Comparison of ENCODE assay signal across 10 cellular contexts in genomic region chr11:62669420-62670161, GRCh38. TPM values are rescaled to one million over a fixed set of nuclear protein-coding genes. Genes with fewer than 3 reads are reported as not detected.
DNase-seq lines count a peak whose midpoint lies in the region; ATAC-seq, FAIRE-seq and TF ChIP-seq lines count a peak whose summit lies in the region.
"Had no signal": no experiment of that assay in that cellular context is flagged by ENCODE, and none has a peak within 500 bp of the region (broad histone marks: within the 10 kb centered on the region; RNA-seq: fewer than 3 reads in every experiment).

No MANE protein-coding gene starts in this region.

- H3K27me3 ChIP-seq in PC-3 (ENCODE audit: low read length), result no peaks in the 10 kb centered on the region
- H3K27me3 ChIP-seq in H1 (replicated peaks in 1 of 4; ENCODE audit: control insufficient read depth in 3 of 4, extremely low read depth in 1 of 4, insufficient read depth in 3 of 4, low read length in 3 of 4), result no peaks in the 10 kb centered on the region
- no peaks in the 10 kb centered on the region for H3K27me3 ChIP-seq in smooth muscle cell (ENCODE audit: low read depth)

- H3K56ac ChIP-seq in H1 (replicated peaks; ENCODE audit: insufficient read length, low read depth, low read length), result no peak overlapping the region

- H4K5ac ChIP-seq in H1 (ENCODE audit: insufficient read length, low read depth, low read length), result no peak overlapping the region

- H3K9me2 ChIP-seq in PC-3 (replicated peaks; ENCODE audit: low read length), result no peaks in the 10 kb centered on the region

- H3K4me1 Mint-ChIP-seq in activated T-cell treated with anti-CD3 and anti-CD28 coated beads, Interleukin-2, amount 50 U/mL, for 72 hours (ENCODE audit: low read depth), result peaks cover 61% of the 10 kb centered on the region

- 0 out of 2 replicates have a peak overlapping the region, but pooled peaks have one; percentile 1 for H2BK5ac ChIP-seq in H1 (ENCODE audit: low read depth, low read length)

- TF ChIP-seq RAD21 in H1 (IDR thresholded peaks at IDR 0.05 in 1 of 2, conservative IDR thresholded peaks at IDR 0.05 in 1 of 2; ENCODE audit: low read depth in 2 of 2, low read length in 2 of 2), result no peak

- H2BK20ac ChIP-seq in H1 (ENCODE audit: low read length), result no peak overlapping the region

- H3K27me3 Mint-ChIP-seq in activated T-cell treated with anti-CD3 and anti-CD28 coated beads, Interleukin-2, amount 50 U/mL, for 72 hours (ENCODE audit: low read depth), result no peaks in the 10 kb centered on the region
- H3K27me3 Mint-ChIP-seq: memory B cell had no signal

- no peak overlapping the region for H2BK120ac ChIP-seq in H1 (replicated peaks; ENCODE audit: low read depth, low read length)

- peak overlapping the region; percentile 91 for H3K27ac Mint-ChIP-seq in activated T-cell treated with anti-CD3 and anti-CD28 coated beads, Interleukin-2, amount 50 U/mL, for 72 hours

- peaks cover 7 to 13% of the 10 kb centered on the region in 2 donors for H3K36me3 Mint-ChIP-seq in activated T-cell treated with anti-CD3 and anti-CD28 coated beads, Interleukin-2, amount 50 U/mL, for 72 hours (ENCODE audit: insufficient read depth in 2 of 2)
- H3K36me3 Mint-ChIP-seq: memory B cell had no signal

- H3K79me2 ChIP-seq in PC-3 (ENCODE audit: low read length) (peaks cover 86% of the 10 kb centered on the region), H1 (ENCODE audit: control insufficient read depth in 1 of 2, insufficient read depth in 2 of 2, low read length in 2 of 2) (peaks cover 7 to 30% of the 10 kb centered on the region in 2 experiments; a peak in 3 of 4 replicates), smooth muscle cell (ENCODE audit: low read depth) (peaks cover 29% of the 10 kb centered on the region)

- H3K23ac ChIP-seq in H1 (ENCODE audit: insufficient read length), result no peak overlapping the region

- no peak overlapping the region for H2BK12ac ChIP-seq in H1 (ENCODE audit: low read depth, low read length)

- peak overlapping the region; percentile 85 for H3K4me2 ChIP-seq in PC-3 (ENCODE audit: low read length)
- H3K4me2 ChIP-seq in H1 (ENCODE audit: insufficient read depth in 1 of 2, low read depth in 2 of 2, low read length in 2 of 2), result no peak overlapping the region; a peak in 1 of 4 replicates
- peak overlapping the region; percentile 93 for H3K4me2 ChIP-seq in smooth muscle cell

- no peak overlapping the region for H3K4ac ChIP-seq in H1 (replicated peaks; ENCODE audit: insufficient read length, low read depth, low read length)

- H3K79me1 ChIP-seq in H1 (ENCODE audit: low read depth, low read length), result peaks cover 12% of the 10 kb centered on the region

- 0 out of 3 replicates have a peak, but pooled peaks of 1 of the 2 experiments have one; percentile 38 for TF ChIP-seq POLR2A in H1 (IDR thresholded peaks at IDR 0.05; ENCODE audit: control extremely low read depth in 1 of 2, low read depth in 2 of 2, low read length in 2 of 2)

- FAIRE-seq in H1 (lab: Jason Lieb, UNC), result no peak

- intact Hi-C loops in PC-3 (cut with micrococcal nuclease), result loop anchor here (5.0 kb wide), 1 partner anchor 67 kb away; the partner anchor contains the start of gene MTA2

- no peaks in the 10 kb centered on the region for H3K9me3 Mint-ChIP-seq in activated T-cell treated with anti-CD3 and anti-CD28 coated beads, Interleukin-2, amount 50 U/mL, for 72 hours
- H3K9me3 Mint-ChIP-seq: memory B cell had no signal

- peaks cover 23% of the 10 kb centered on the region for H3K23me2 ChIP-seq in H1 (ENCODE audit: low read depth, low read length)

- H3K4me1 ChIP-seq in PC-3 (ENCODE audit: insufficient read depth, low read length) (peaks cover 45% of the 10 kb centered on the region), H1 (replicated peaks in 1 of 4; ENCODE audit: control insufficient read depth in 3 of 4, insufficient read depth in 4 of 4, low read length in 3 of 4) (peaks cover 4 to 14% (median 9%) of the 10 kb centered on the region in 4 experiments), smooth muscle cell (ENCODE audit: low read depth) (peaks cover 22% of the 10 kb centered on the region)

- TF ChIP-seq CTCF in PC-3 (conservative IDR thresholded peaks at IDR 0.05; ENCODE audit: low read depth, low read length) (no peak), H1 (IDR thresholded peaks at IDR 0.05; ENCODE audit: control extremely low read depth in 1 of 3, insufficient read depth in 1 of 3, low read depth in 1 of 3, low read length in 3 of 3) (no peak), smooth muscle cell (IDR thresholded peaks at IDR 0.05; ENCODE audit: borderline replicate concordance, insufficient read depth, poor library complexity, severe bottlenecking) (no peak)

- 89% methylated on average over 4 of the region's 4 CpGs; no CpG with 5 or more reads in 1 of the 2 experiments for WGBS in H1 (ENCODE audit: extremely low coverage in 1 of 2, insufficient coverage in 1 of 2, insufficient read length in 1 of 2, insufficient replicate concordance in 2 of 2, low coverage in 1 of 2, low lambda C conversion rate in 2 of 2, missing lambda C conversion rate in 1 of 2), 2 experiments
- WGBS in smooth muscle cell (ENCODE audit: low lambda C conversion rate), result 75% methylated on average over 4 of the region's 4 CpGs

- no peak for DNase-seq in activated T-cell treated with anti-CD3 and anti-CD28 coated beads, Interleukin-2, amount 50 U/mL, for 72 hours
- DNase-seq in activated T-cell treated with anti-CD3 and anti-CD28 coated beads for 4 hours, result no peak
- peak; percentile 42 for DNase-seq in PC-3
- DNase-seq in H1 (ENCODE audit: low read depth in 1 of 2, low spot score in 2 of 2), result no peak
- DNase-seq in smooth muscle cell (lab: John Stamatoyannopoulos, UW; ENCODE audit: unreplicated experiment), result no peak
- no peak for DNase-seq in germinal center (ENCODE audit: low spot score)

- H2AFZ ChIP-seq in PC-3 (ENCODE audit: low read length), result no peak overlapping the region
- H2AFZ ChIP-seq in H1 (ENCODE audit: low read length), result no peak overlapping the region
- H2AFZ ChIP-seq in smooth muscle cell (ENCODE audit: low read depth), result no peak overlapping the region

- H3K9me3 ChIP-seq in PC-3 (ENCODE audit: low read length), result no peaks in the 10 kb centered on the region
- H3K9me3 ChIP-seq in H1 (ENCODE audit: insufficient read depth in 2 of 2, low read depth in 1 of 2, low read length in 1 of 2), result no peaks in the 10 kb centered on the region
- H3K9me3 ChIP-seq in smooth muscle cell (replicated peaks; ENCODE audit: low read depth), result no peaks in the 10 kb centered on the region

- peak overlapping the region; percentile 38; the same call in 1 of the 2 replicates for H3K18ac ChIP-seq in H1 (ENCODE audit: extremely low read depth, low read length)

- BruUV-seq in PC-3 (replicated peaks; lab: Mats Ljungman, UMichigan), result no TSS peak

- no peak overlapping the region for H4K91ac ChIP-seq in H1 (replicated peaks; ENCODE audit: insufficient read length, low read length)

- POLR2A ChIA-PET in PC-3 (lab: Charles Lee; ENCODE audit: unreplicated experiment), result interaction anchor here (0.6 to 0.7 kb wide), 2 partner anchors 20 to 101 kb away, joined by 3 to 4 read pairs; partner anchors contain the start of gene TAF6L
- POLR2A ChIA-PET in H1 (lab: Charles Lee; ENCODE audit: partially characterized antibody), result interaction anchor here (0.9 to 61.4 kb wide), 13 partner anchors 9 to 171 kb away, joined by 3 to 2041 read pairs (median 6); partner anchors contain the start of genes BSCL2, C11orf98, CSKMT and GANAB

- H3K9ac ChIP-seq in PC-3 (ENCODE audit: low read length) (no peak overlapping the region), H1 (replicated peaks in 1 of 4; ENCODE audit: extremely low read depth in 1 of 4, low read depth in 3 of 4, low read length in 3 of 4) (no peak overlapping the region), smooth muscle cell (ENCODE audit: low read depth) (no peak overlapping the region)

- H3K4me3 Mint-ChIP-seq in activated T-cell treated with anti-CD3 and anti-CD28 coated beads, Interleukin-2, amount 50 U/mL, for 72 hours, result peak overlapping the region; percentile 92 to 100
- H3K4me3 Mint-ChIP-seq: CD14-positive monocyte had no signal

- H3K27ac ChIP-seq in PC-3 (ENCODE audit: low read length), result no peak overlapping the region
- H3K27ac ChIP-seq in H1 (ENCODE audit: low read depth, low read length), result no peak overlapping the region
- H3K27ac ChIP-seq in smooth muscle cell (ENCODE audit: low read depth), result peak overlapping the region; percentile 44

- CTCF ChIA-PET in PC-3 (lab: Charles Lee) (no interaction called here), H1 (lab: Charles Lee; ENCODE audit: partially characterized antibody) (interaction anchor here (0.6 to 3.1 kb wide), 8 partner anchors 11 to 95 kb away, joined by 3 to 13 read pairs (median 4); partner anchors contain the start of gene TUT1)

- H3F3A ChIP-seq in PC-3 (ENCODE audit: low read length, unreplicated experiment) (peaks cover 13% of the 10 kb centered on the region), smooth muscle cell (ENCODE audit: low read depth) (peaks cover 30% of the 10 kb centered on the region)

- H4K8ac ChIP-seq in H1 (ENCODE audit: extremely low read depth, insufficient read depth, low read length), result no peak overlapping the region

- no peak for ATAC-seq in activated T-cell treated with anti-CD3 and anti-CD28 coated beads, Interleukin-2, amount 50 U/mL, for 72 hours (replicated peaks in 1 of 2)
- ATAC-seq in PC-3, result no peak
- ATAC-seq in HG02870 (IDR thresholded peaks at IDR 0.05; ENCODE audit: unreplicated experiment), result no peak
- no peak for ATAC-seq in GM21529 (IDR thresholded peaks at IDR 0.05; ENCODE audit: unreplicated experiment)

- H2BK15ac ChIP-seq in H1 (ENCODE audit: low read length), result no peak overlapping the region

- no peak overlapping the region for H3K14ac ChIP-seq in H1 (ENCODE audit: insufficient read length)

- no peak overlapping the region for H2AK5ac ChIP-seq in H1 (ENCODE audit: low read depth, low read length)

- H3K4me3 ChIP-seq in PC-3 (ENCODE audit: low read length), result peak overlapping the region; percentile 92
- H3K4me3 ChIP-seq in H1 (ENCODE audit: extremely low read depth in 1 of 4, insufficient read depth in 2 of 4, low read depth in 3 of 4, low read length in 4 of 4), result no peak overlapping the region
- H3K4me3 ChIP-seq in smooth muscle cell, result no peak overlapping the region

- TF ChIP-seq EP300 in H1 (IDR thresholded peaks at IDR 0.05; ENCODE audit: borderline replicate concordance in 1 of 2, low read depth in 2 of 2, low read length in 2 of 2), result no peak

- peaks cover 14% of the 10 kb centered on the region; the same call in 1 of the 2 replicates for H4K20me1 ChIP-seq in PC-3 (ENCODE audit: low read length)
- peaks cover 3 to 6% of the 10 kb centered on the region in 2 experiments for H4K20me1 ChIP-seq in H1 (replicated peaks in 1 of 2; ENCODE audit: control insufficient read depth in 1 of 2, insufficient read depth in 2 of 2, low read length in 2 of 2)
- peaks cover 17% of the 10 kb centered on the region for H4K20me1 ChIP-seq in smooth muscle cell (ENCODE audit: low read depth)

- H3K36me3 ChIP-seq in PC-3 (ENCODE audit: low read depth, low read length) (peaks cover 12% of the 10 kb centered on the region), H1 (ENCODE audit: control insufficient read depth in 2 of 4, insufficient read depth in 4 of 4, low read length in 3 of 4) (peaks cover 2 to 28% (median 9%) of the 10 kb centered on the region in 4 experiments; a peak in 4 of 8 replicates), smooth muscle cell (ENCODE audit: low read depth) (no peaks in the 10 kb centered on the region)

RNA-seq across cellular contexts. Expression of gene UQCC3, which starts 1.9 kb away (rescaled TPM):
- total RNA-seq in activated T-cell treated with anti-CD3 and anti-CD28 coated beads, Interleukin-2, amount 50 U/mL, for 72 hours, result 1 to 10 TPM; 5.6 to 7.1 TPM
- total RNA-seq in PC-3 (2014; rRNA removed), result 83.6 and 95.6 TPM in 2 replicates
- total RNA-seq in H1 (2021; fragmentation: NEBNext Ultra II Directional; extraction: Animal tissue kit (Norgen Biotek cat#: 25700)), result 14.2 and 15.2 TPM in 2 replicates
- 15.7 and 27.9 TPM in 2 replicates for polyA plus RNA-seq in H1 (2011; rRNA removed)
- 27.4 TPM for polyA plus RNA-seq in H1 (2011; cell fraction: cytosol; rRNA removed)
- 15.1 TPM for polyA plus RNA-seq in H1 (2011; cell fraction: nucleus; rRNA removed)
- 9.2 to 17.6 TPM (median 14.6 TPM) in 4 replicates for polyA plus RNA-seq in H1 (2012, experiment 1 of 2)
- polyA plus RNA-seq in H1 (2012, experiment 2 of 2), result 6.8 TPM
- polyA plus RNA-seq in H1 (2013, experiment 1 of 2), result 13.2 TPM
- polyA plus RNA-seq in H1 (2013, experiment 2 of 2), result 15.4 TPM
- 2.3 and 2.7 TPM in 2 replicates for polyA minus RNA-seq in H1 (2011; rRNA and poly(A)+ RNA removed)
- 5.5 TPM for polyA minus RNA-seq in H1 (2011; cell fraction: cytosol; rRNA and poly(A)+ RNA removed)
- polyA minus RNA-seq in H1 (2011; cell fraction: nucleus; rRNA and poly(A)+ RNA removed), result 9.4 TPM
- 5.5 and 7.7 TPM in 2 replicates for total RNA-seq in smooth muscle cell
- polyA plus RNA-seq in smooth muscle cell, result 14.4 and 16.7 TPM in 2 replicates

RNA-seq across cellular contexts. Expression of gene LBHD1, which starts 2.5 kb away (rescaled TPM):
- 10 to 100 TPM in 1 of 2 donors, 1 to 10 TPM in 1; 9.9 to 13.0 TPM for total RNA-seq in activated T-cell treated with anti-CD3 and anti-CD28 coated beads, Interleukin-2, amount 50 U/mL, for 72 hours
- total RNA-seq in PC-3 (2014; rRNA removed) (4.7 and 9.7 TPM in 2 replicates), smooth muscle cell (1.5 and 5.6 TPM in 2 replicates)
- total RNA-seq in H1 (2021; fragmentation: NEBNext Ultra II Directional; extraction: Animal tissue kit (Norgen Biotek cat#: 25700)), result 3.6 and 5.2 TPM in 2 replicates
- polyA plus RNA-seq in H1 (2011; rRNA removed) (2.3 and 2.8 TPM in 2 replicates), smooth muscle cell (3.9 and 7.7 TPM in 2 replicates)
- polyA plus RNA-seq in H1 (2011; cell fraction: cytosol; rRNA removed), result 2.5 TPM
- 5.8 TPM for polyA plus RNA-seq in H1 (2011; cell fraction: nucleus; rRNA removed)
- 3.3 to 4.0 TPM (median 3.6 TPM) in 4 replicates for polyA plus RNA-seq in H1 (2012, experiment 1 of 2)
- polyA plus RNA-seq in H1 (2012, experiment 2 of 2), result 2.7 TPM
- 3.2 TPM for polyA plus RNA-seq in H1 (2013, experiment 1 of 2)
- 2.7 TPM for polyA plus RNA-seq in H1 (2013, experiment 2 of 2)
- 2.8 and 3.6 TPM in 2 replicates for polyA minus RNA-seq in H1 (2011; rRNA and poly(A)+ RNA removed)
- 3.4 TPM for polyA minus RNA-seq in H1 (2011; cell fraction: cytosol; rRNA and poly(A)+ RNA removed)
- polyA minus RNA-seq in H1 (2011; cell fraction: nucleus; rRNA and poly(A)+ RNA removed), result 9.8 TPM

RNA-seq across cellular contexts. Expression of gene CSKMT, which starts 4.5 kb away (rescaled TPM):
- 10 to 100 TPM; 35.2 to 46.0 TPM for total RNA-seq in activated T-cell treated with anti-CD3 and anti-CD28 coated beads, Interleukin-2, amount 50 U/mL, for 72 hours
- total RNA-seq in PC-3 (2014; rRNA removed), result 12.9 and 16.3 TPM in 2 replicates
- total RNA-seq in H1 (2021; fragmentation: NEBNext Ultra II Directional; extraction: Animal tissue kit (Norgen Biotek cat#: 25700)), result 66.1 and 67.8 TPM in 2 replicates
- polyA plus RNA-seq in H1 (2011; rRNA removed), result 12.0 and 26.4 TPM in 2 replicates
- 12.8 TPM for polyA plus RNA-seq in H1 (2011; cell fraction: cytosol; rRNA removed)
- 35.7 TPM for polyA plus RNA-seq in H1 (2011; cell fraction: nucleus; rRNA removed)
- polyA plus RNA-seq in H1 (2012, experiment 1 of 2), result 14.9 to 28.1 TPM (median 21.4 TPM) in 4 replicates
- polyA plus RNA-seq in H1 (2012, experiment 2 of 2), result 33.4 TPM
- polyA plus RNA-seq in H1 (2013, experiment 1 of 2), result 56.6 TPM
- polyA plus RNA-seq in H1 (2013, experiment 2 of 2), result 55.3 TPM
- polyA minus RNA-seq in H1 (2011; rRNA and poly(A)+ RNA removed), result 24.5 and 50.1 TPM in 2 replicates
- polyA minus RNA-seq in H1 (2011; cell fraction: cytosol; rRNA and poly(A)+ RNA removed), result 118 TPM
- polyA minus RNA-seq in H1 (2011; cell fraction: nucleus; rRNA and poly(A)+ RNA removed), result 195 TPM
- total RNA-seq in smooth muscle cell, result 1.3 and 4.9 TPM in 2 replicates
- 1.4 and 9.8 TPM in 2 replicates for polyA plus RNA-seq in smooth muscle cell

RNA-seq across cellular contexts. Expression of gene C11orf98, which starts 4.6 kb away (rescaled TPM):
- total RNA-seq in activated T-cell treated with anti-CD3 and anti-CD28 coated beads, Interleukin-2, amount 50 U/mL, for 72 hours, result 10 to 100 TPM; 59.2 to 62.1 TPM
- total RNA-seq in PC-3 (2014; rRNA removed) (236 and 302 TPM in 2 replicates), smooth muscle cell (54.4 and 68.4 TPM in 2 replicates)
- 171 and 173 TPM in 2 replicates for total RNA-seq in H1 (2021; fragmentation: NEBNext Ultra II Directional; extraction: Animal tissue kit (Norgen Biotek cat#: 25700))
- polyA plus RNA-seq in H1 (2011; rRNA removed) (68.0 and 72.1 TPM in 2 replicates), smooth muscle cell (101 and 114 TPM in 2 replicates)
- 154 TPM for polyA plus RNA-seq in H1 (2011; cell fraction: cytosol; rRNA removed)
- polyA plus RNA-seq in H1 (2011; cell fraction: nucleus; rRNA removed), result 107 TPM
- polyA plus RNA-seq in H1 (2012, experiment 1 of 2), result 146 to 196 TPM (median 168 TPM) in 4 replicates
- polyA plus RNA-seq in H1 (2012, experiment 2 of 2), result 164 TPM
- polyA plus RNA-seq in H1 (2013, experiment 1 of 2), result 226 TPM
- 250 TPM for polyA plus RNA-seq in H1 (2013, experiment 2 of 2)
- 14.8 and 17.1 TPM in 2 replicates for polyA minus RNA-seq in H1 (2011; rRNA and poly(A)+ RNA removed)
- 16.8 TPM for polyA minus RNA-seq in H1 (2011; cell fraction: cytosol; rRNA and poly(A)+ RNA removed)
- polyA minus RNA-seq in H1 (2011; cell fraction: nucleus; rRNA and poly(A)+ RNA removed), result 28.0 TPM

RNA-seq across cellular contexts. Expression of gene UBXN1, which starts 9.3 kb away (rescaled TPM):
- 100 to 1,000 TPM; 154 to 163 TPM for total RNA-seq in activated T-cell treated with anti-CD3 and anti-CD28 coated beads, Interleukin-2, amount 50 U/mL, for 72 hours
- total RNA-seq in PC-3 (2014; rRNA removed) (190 and 311 TPM in 2 replicates), smooth muscle cell (52.2 and 58.1 TPM in 2 replicates)
- total RNA-seq in H1 (2021; fragmentation: NEBNext Ultra II Directional; extraction: Animal tissue kit (Norgen Biotek cat#: 25700)), result 104 and 114 TPM in 2 replicates
- polyA plus RNA-seq in H1 (2011; rRNA removed) (78.6 and 126 TPM in 2 replicates), smooth muscle cell (73.5 and 78.4 TPM in 2 replicates)
- 175 TPM for polyA plus RNA-seq in H1 (2011; cell fraction: cytosol; rRNA removed)
- 134 TPM for polyA plus RNA-seq in H1 (2011; cell fraction: nucleus; rRNA removed)
- 93.9 to 156 TPM (median 146 TPM) in 4 replicates for polyA plus RNA-seq in H1 (2012, experiment 1 of 2)
- polyA plus RNA-seq in H1 (2012, experiment 2 of 2), result 174 TPM
- polyA plus RNA-seq in H1 (2013, experiment 1 of 2), result 99.6 TPM
- polyA plus RNA-seq in H1 (2013, experiment 2 of 2), result 95.6 TPM
- polyA minus RNA-seq in H1 (2011; rRNA and poly(A)+ RNA removed), result 27.2 and 28.9 TPM in 2 replicates
- 48.2 TPM for polyA minus RNA-seq in H1 (2011; cell fraction: cytosol; rRNA and poly(A)+ RNA removed)
- polyA minus RNA-seq in H1 (2011; cell fraction: nucleus; rRNA and poly(A)+ RNA removed), result 49.5 TPM

Comparison
In these comparisons a context has a peak if more than half of its experiments do, and no peak if none do; other contexts are left out.
1. H3K4me2 ChIP-seq: peak in PC-3 (single experiment) and smooth muscle cell (single experiment); none in H1 (0 of 2).